8 cellular contexts compared by ENCODE assay signal in the genomic region with DNA sequence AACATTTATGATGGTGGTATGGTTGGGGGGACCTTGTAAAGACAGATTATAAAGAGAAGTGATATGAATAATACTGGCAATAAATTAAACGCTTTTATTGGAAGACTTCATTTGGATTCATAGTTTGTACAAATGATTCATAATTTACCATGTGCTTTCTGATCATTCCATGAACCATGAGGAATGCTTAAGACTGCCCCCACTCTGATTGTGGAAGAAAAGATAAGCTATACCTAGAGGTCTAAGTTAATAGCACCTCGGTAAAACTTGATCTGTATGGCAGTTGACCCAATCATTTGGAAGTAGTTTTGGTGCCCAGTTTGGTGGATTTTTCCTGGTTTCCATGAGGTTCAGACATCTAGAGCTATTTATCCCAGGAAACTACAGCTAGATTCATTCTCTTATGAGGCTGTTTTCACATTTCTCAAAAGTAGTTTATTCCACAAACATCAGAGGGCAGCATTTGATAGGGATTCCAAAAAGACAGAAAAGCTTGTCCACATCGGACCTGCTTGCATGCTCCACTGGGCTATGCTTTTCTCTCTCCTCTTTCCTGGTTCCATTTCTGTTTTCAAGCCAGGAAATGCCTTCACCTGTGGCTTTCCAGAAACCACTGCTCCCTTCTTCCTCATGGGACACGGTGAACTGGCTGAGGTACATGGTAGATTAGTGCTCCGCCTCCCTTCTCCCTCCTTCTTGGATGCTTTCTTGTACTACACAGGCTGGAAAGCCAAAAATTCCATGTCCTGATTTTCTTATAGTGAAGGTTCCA. TPM values are rescaled to one million over a fixed set of nuclear protein-coding genes. Genes with fewer than 3 reads are reported as not detected.
DNase-seq lines count a peak whose midpoint lies in the region; ATAC-seq, FAIRE-seq and TF ChIP-seq lines count a peak whose summit lies in the region.

No MANE protein-coding gene starts in this region.

- BruUV-seq in PC-9 (replicated peaks; lab: Mats Ljungman, UMichigan): no TSS peak

- no peaks in the 10 kb centered on the region for H3K27me3 ChIP-seq in GM23248 (replicated peaks; ENCODE audit: insufficient read depth)
- no peaks in the 10 kb centered on the region for H3K27me3 ChIP-seq in PC-9 (ENCODE audit: insufficient read depth, low read depth)

- peak; percentile 91 for ATAC-seq in sciatic nerve

- 5 to 8% methylated on average over 5 of the region's 5 CpGs for WGBS in GM23248 (ENCODE audit: low coverage in 1 of 2, low lambda C conversion rate in 2 of 2, missing lambda C conversion rate in 2 of 2), 2 experiments

- H3K4me3 ChIP-seq in GM23248 (peak overlapping the region; percentile 27; the same call in 1 of the 2 replicates), PC-9 (no peak overlapping the region), fibroblast of pulmonary artery (replicated peaks; ENCODE audit: low read depth, low read length) (no peak overlapping the region)

- DNase-seq in GM23248: peak; percentile 86
- DNase-seq in PC-9: peak in 1 of 2 experiments; percentile 39
- peak; percentile 89 for DNase-seq in fibroblast of pulmonary artery (ENCODE audit: low read depth)
- no peak for DNase-seq in sciatic nerve (ENCODE audit: low spot score)
- no peak for DNase-seq in activated naive CD4-positive, alpha-beta T cell (lab: John Stamatoyannopoulos, UW)
- DNase-seq in activated effector memory CD4-positive, alpha-beta T cell treated with Interleukin-2 at 50 U/mL for 16 hours: no peak
- DNase-seq in GM19239 (ENCODE audit: insufficient read length, low spot score): no peak
- DNase-seq in activated T-cell treated with anti-CD3 and anti-CD28 coated beads, Interleukin-2, amount 50 U/mL, for 1 hour: no peak

- CTCF ChIA-PET in PC-9 (lab: Charles Lee): interaction anchor here (0.7 to 1.0 kb wide), 2 partner anchors 109 to 117 kb away, joined by 4 to 9 read pairs; no protein-coding TSS in a partner anchor

- peak overlapping the region; percentile 63 for H2AFZ ChIP-seq in GM23248
- no peak overlapping the region for H2AFZ ChIP-seq in PC-9

- no peaks in the 10 kb centered on the region for H3K79me2 ChIP-seq in GM23248 (ENCODE audit: insufficient read depth)
- H3K79me2 ChIP-seq in PC-9 (ENCODE audit: low read depth): no peaks in the 10 kb centered on the region

- no peak for FAIRE-seq in GM19239 (lab: Jason Lieb, UNC)

- H3K4me1 ChIP-seq in GM23248 (ENCODE audit: insufficient read depth): peaks cover 21% of the 10 kb centered on the region
- H3K4me1 ChIP-seq in PC-9 (replicated peaks; ENCODE audit: insufficient read depth): no peaks in the 10 kb centered on the region

- H3K27ac ChIP-seq in GM23248: no peak overlapping the region
- no peak overlapping the region for H3K27ac ChIP-seq in PC-9

- in situ Hi-C loops in GM23248 (cut with MboI): loop anchor here (10.0 to 25.0 kb wide), 5 partner anchors 110 to 1198 kb away; no protein-coding TSS in a partner anchor

- peak; percentile 68 for TF ChIP-seq CTCF in PC-9 (conservative IDR thresholded peaks at IDR 0.05)
- peak; percentile 60 for TF ChIP-seq CTCF in fibroblast of pulmonary artery (IDR thresholded peaks at IDR 0.05; ENCODE audit: low read length, missing control alignments)

- peak overlapping the region; percentile 17; the same call in 1 of the 2 replicates for H3K9ac ChIP-seq in GM23248

- H3K36me3 ChIP-seq in GM23248 (ENCODE audit: low read depth): no peaks in the 10 kb centered on the region
- H3K36me3 ChIP-seq in PC-9 (ENCODE audit: low read depth): no peaks in the 10 kb centered on the region

- H4K20me1 ChIP-seq in GM23248 (ENCODE audit: insufficient read depth) (no peaks in the 10 kb centered on the region), PC-9 (ENCODE audit: insufficient read depth) (no peaks in the 10 kb centered on the region)

- H3K4me2 ChIP-seq in GM23248 (ENCODE audit: unreplicated experiment) (peak overlapping the region; percentile 72), PC-9 (no peak overlapping the region)

- H3K9me3 ChIP-seq in GM23248 (ENCODE audit: low read depth) (no peaks in the 10 kb centered on the region), PC-9 (ENCODE audit: insufficient read depth, low read depth) (0 out of 2 replicates have a peak, but pooled peaks cover 3% of the 10 kb centered on the region)

- H3K9me2 ChIP-seq in GM23248 (ENCODE audit: insufficient read depth) (no peaks in the 10 kb centered on the region), PC-9 (ENCODE audit: insufficient read depth) (no peaks in the 10 kb centered on the region)

- intact Hi-C loops in PC-9 (cut with micrococcal nuclease; ENCODE audit: unreplicated experiment): loop anchor here (5.0 to 10.0 kb wide), 2 partner anchors 230 to 1208 kb away; no protein-coding TSS in a partner anchor
- intact Hi-C loops in sciatic nerve (cut with DNase I): no loop called here

- H3F3A ChIP-seq in GM23248 (ENCODE audit: insufficient read depth) (peaks cover 13% of the 10 kb centered on the region; the same call in 1 of the 2 replicates), PC-9 (ENCODE audit: insufficient read depth, low read depth) (no peaks in the 10 kb centered on the region)

- POLR2A ChIA-PET in PC-9 (lab: Charles Lee; ENCODE audit: unreplicated experiment): no interaction called here

RNA-seq across cellular contexts. Expression of gene TFAM, which starts 29.2 kb away (rescaled TPM):
- 12.5 and 20.0 TPM in 2 replicates for total RNA-seq in GM23248 (2014; rRNA removed; shearing (Covaris generic))
- 17.8 and 20.6 TPM in 2 replicates for polyA plus RNA-seq in GM23248 (2016; fragmentation: Nextera tagmentation; extraction: Ambion mirVana)
- total RNA-seq in PC-9 (2021) (80.6 and 87.1 TPM in 2 replicates), sciatic nerve (28.1 TPM)

Comparison
In these comparisons a context has a peak if more than half of its experiments do, and no peak if none do; other contexts are left out.
1. DNase-seq: peak in GM23248 (single experiment) and fibroblast of pulmonary artery (single experiment); none in sciatic nerve (single experiment), activated naive CD4-positive, alpha-beta T cell (0 of 4), activated effector memory CD4-positive, alpha-beta T cell treated with Interleukin-2 at 50 U/mL for 16 hours (single experiment), GM19239 (single experiment) and activated T-cell treated with anti-CD3 and anti-CD28 coated beads, Interleukin-2, amount 50 U/mL, for 1 hour (single experiment).